18 cellular contexts compared by ENCODE assay signal in the genomic region with DNA sequence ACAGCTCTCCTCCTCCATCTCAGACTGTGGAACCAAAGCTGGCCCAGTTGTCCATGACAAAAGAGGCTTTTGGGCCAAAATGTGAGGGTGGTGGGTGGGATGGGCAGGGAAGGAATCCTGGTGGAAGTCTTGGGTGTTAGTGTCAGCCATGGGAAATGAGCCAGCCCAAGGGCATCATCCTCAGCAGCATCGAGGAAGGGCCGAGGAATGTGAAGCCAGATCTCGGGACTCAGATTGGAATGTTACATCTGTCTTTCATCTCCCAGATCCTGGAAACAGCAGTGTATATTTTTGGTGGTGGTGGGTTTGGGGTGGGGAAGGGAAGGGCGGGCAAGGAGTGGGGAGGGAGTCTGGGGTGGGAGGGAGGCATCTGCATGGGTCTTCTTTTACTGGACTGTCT.
"Had no signal": no experiment of that assay in that cellular context is flagged by ENCODE, and none has a peak within 500 bp of the region (broad histone marks: within the 10 kb centered on the region; RNA-seq: fewer than 3 reads in every experiment).

No MANE protein-coding gene starts in this region.

- ATAC-seq: activated CD8-positive, alpha-beta memory T cell treated with anti-CD3 and anti-CD28 coated beads, Interleukin-2, amount 10 ng/mL, durations not matched to agents 7 days and 5 days; natural killer cell treated with Interleukin-12 subunit alpha and Interleukin-12 subunit beta and Interleukin-15 and Interleukin-18, amount 100 ng/mL, for 72 hours; stimulated activated naive CD8-positive, alpha-beta T cell treated with anti-CD3 and anti-CD28 coated beads, Interleukin-15, Interleukin-2, amounts not matched to agents 100 U/mL and 50 U/mL, for 24 hours had no signal

- H3K27me3 ChIP-seq: colonic mucosa, suprapubic skin, upper lobe of left lung had no signal

- H3K36me3 ChIP-seq: prostate gland had no signal

- H3K4me3 ChIP-seq: colonic mucosa, left ventricle myocardium inferior, prostate gland, smooth muscle cell, suprapubic skin, upper lobe of left lung had no signal

- H3K4me1 ChIP-seq: colonic mucosa, prostate gland, suprapubic skin had no signal

- H3K9me3 ChIP-seq: colonic mucosa, left ventricle myocardium inferior, prostate gland, suprapubic skin, upper lobe of left lung had no signal

- H3K27ac ChIP-seq: colonic mucosa, left ventricle myocardium inferior, prostate gland, suprapubic skin, upper lobe of left lung, WERI-Rb-1 had no signal

- H3K4me2 ChIP-seq: smooth muscle cell had no signal

- DNase-seq: activated CD4-positive, alpha-beta T cell treated with anti-CD3 and anti-CD28 coated beads, Interleukin-2, amount 50 U/mL, for 48 hours; activated CD8-positive, alpha-beta memory T cell treated with anti-CD3 and anti-CD28 coated beads, Interleukin-2, amount 10 ng/mL, durations not matched to agents 7 days and 5 days; activated naive CD4-positive, alpha-beta T cell treated with anti-CD3 and anti-CD28 coated beads, Interleukin-2, amount 50 U/mL, for 16 hours; activated T-cell treated with anti-CD3 and anti-CD28 coated beads, Interleukin-2, amount 50 U/mL, for 1 hour; amniotic stem cell; central memory CD4-positive, alpha-beta T cell; colonic mucosa; hippocampal formation; kidney; left ventricle myocardium inferior; nucleus accumbens; stimulated activated naive CD8-positive, alpha-beta T cell treated with anti-CD3 and anti-CD28 coated beads, Interleukin-15, Interleukin-2, amounts not matched to agents 100 U/mL and 50 U/mL, for 24 hours; WERI-Rb-1 had no signal
